Comparison of ENCODE assay signal across 7 cellular contexts in genomic region chr7:118046086-118046485, GRCh38.
"Had no signal": no experiment of that assay in that cellular context is flagged by ENCODE, and none has a peak within 500 bp of the region (broad histone marks: within the 10 kb centered on the region; RNA-seq: fewer than 3 reads in every experiment).

No MANE protein-coding gene starts in this region.

- FAIRE-seq: HepG2, HTR-8/SVneo, K562 had no signal

- ATAC-seq: HepG2, K562 had no signal

- H3K4me3 ChIP-seq: K562 had no signal

- DNase-seq: IMR-90, KBM-7, KG1 had no signal

- H3K27ac ChIP-seq: HL-60 had no signal
